10 cellular contexts compared by ENCODE assay signal in the genomic region with DNA sequence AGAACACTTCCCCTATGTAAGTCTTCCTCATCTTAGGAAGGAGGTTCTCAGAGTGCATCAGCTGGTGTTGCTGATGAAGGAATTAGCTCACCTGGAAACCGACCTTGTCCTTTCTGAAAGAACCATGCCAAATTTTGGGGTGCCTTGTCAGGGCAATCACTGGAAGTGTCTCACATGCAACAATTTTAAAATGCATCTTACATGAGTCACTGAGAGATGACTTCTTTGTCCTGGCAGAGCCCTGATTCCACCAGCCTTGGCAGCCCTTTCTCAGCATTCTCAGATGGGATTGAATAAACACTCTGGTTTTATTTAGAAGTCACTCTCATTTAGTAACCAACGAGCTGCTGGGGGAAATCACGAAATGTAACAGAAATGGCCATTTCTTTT. TPM values are rescaled to one million over a fixed set of nuclear protein-coding genes. Genes with fewer than 3 reads are reported as not detected.
DNase-seq lines count a peak whose midpoint lies in the region; ATAC-seq and TF ChIP-seq lines count a peak whose summit lies in the region.
"Had no signal": no experiment of that assay in that cellular context is flagged by ENCODE, and none has a peak within 500 bp of the region (broad histone marks: within the 10 kb centered on the region; RNA-seq: fewer than 3 reads in every experiment).

No MANE protein-coding gene starts in this region.

- TF ChIP-seq POLR2A in vagina (IDR thresholded peaks at IDR 0.05) = no peak

- H3K4me1 ChIP-seq in heart right ventricle (peaks cover 0 to 51% (median 39%) of the 10 kb centered on the region in 9 donors), vagina (peaks cover 20% of the 10 kb centered on the region)

- H3K27ac ChIP-seq in heart right ventricle (peak overlapping the region; percentile 12 to 97 (median 64)), vagina (peak overlapping the region; percentile 12)

- intact Hi-C loops in heart right ventricle (cut with DNase I) (loop anchor here in 6 of 10 donors (5.0 to 10.0 kb wide), 5 partner anchors 92 to 172 kb away; no protein-coding TSS in a partner anchor), left ventricle myocardium superior (cut with micrococcal nuclease) (no loop called here), vagina (cut with DNase I) (loop anchor here (10.0 kb wide), 1 partner anchor 182 kb away; the partner anchor contains the start of gene NARS1)

- ATAC-seq in heart right ventricle = peak in 1 of 8 donors; percentile 10
- ATAC-seq in left ventricle myocardium superior = no peak
- no peak for ATAC-seq in GM18907 (IDR thresholded peaks at IDR 0.05; ENCODE audit: unreplicated experiment)
- no peak for ATAC-seq in HG03095 (IDR thresholded peaks at IDR 0.05; ENCODE audit: unreplicated experiment)

- no peaks in the 10 kb centered on the region for H3K36me3 ChIP-seq in heart right ventricle
- no peaks in the 10 kb centered on the region for H3K36me3 ChIP-seq in vagina

- peaks cover 0 to 13% (median 1%) of the 10 kb centered on the region in 11 donors for H3K9me3 ChIP-seq in heart right ventricle
- H3K9me3 ChIP-seq in vagina = no peaks in the 10 kb centered on the region

- H3K4me3 ChIP-seq in heart right ventricle (no peak overlapping the region), vagina (no peak overlapping the region)

- WGBS in heart right ventricle, 2 donors = 16 to 22% methylated on average over 3 of the region's 3 CpGs

- peaks cover 0 to 28% (median 0%) of the 10 kb centered on the region in 7 donors for H3K27me3 ChIP-seq in heart right ventricle
- H3K27me3 ChIP-seq in vagina = no peaks in the 10 kb centered on the region

- DNase-seq in heart right ventricle = peak in 1 of 2 donors; percentile 44
- DNase-seq in left ventricle myocardium superior = no peak
- DNase-seq in astrocyte of the hippocampus (ENCODE audit: low read depth, low spot score) = peak; percentile 78
- peak; percentile 80 for DNase-seq in kidney tubule cell (ENCODE audit: low spot score)
- no peak for DNase-seq in vagina (ENCODE audit: extremely low spot score in 2 of 2)
- DNase-seq in NCI-H82 (lab: John Stamatoyannopoulos, UW) = no peak
- DNase-seq: effector CD4-positive, alpha-beta T cell; NCI-H2029 had no signal

- no peak for TF ChIP-seq CTCF in heart right ventricle (IDR thresholded peaks at IDR 0.05)
- no peak for TF ChIP-seq CTCF in vagina (IDR thresholded peaks at IDR 0.05)

RNA-seq across cellular contexts. Expression of gene ATP8B1, which starts 3.8 kb away (rescaled TPM):
- total RNA-seq in heart right ventricle = 10 to 100 TPM in 4 of 10 donors, 1 to 10 TPM in 6; 4.1 to 16.5 (median 8.1) TPM
- 1 to 10 TPM; 2.7 to 3.7 TPM for polyA plus RNA-seq in heart right ventricle
- 4.0 TPM for total RNA-seq in left ventricle myocardium superior
- 41.5 TPM for total RNA-seq in vagina

Comparison
In these comparisons a context has a peak if more than half of its experiments do, and no peak if none do; other contexts are left out.
1. DNase-seq: peak in astrocyte of the hippocampus (single experiment) and kidney tubule cell (single experiment); none in left ventricle myocardium superior (single experiment), vagina (0 of 2) and NCI-H82 (single experiment).